ENCODE assay signal across 8 cellular contexts in the genomic region with DNA sequence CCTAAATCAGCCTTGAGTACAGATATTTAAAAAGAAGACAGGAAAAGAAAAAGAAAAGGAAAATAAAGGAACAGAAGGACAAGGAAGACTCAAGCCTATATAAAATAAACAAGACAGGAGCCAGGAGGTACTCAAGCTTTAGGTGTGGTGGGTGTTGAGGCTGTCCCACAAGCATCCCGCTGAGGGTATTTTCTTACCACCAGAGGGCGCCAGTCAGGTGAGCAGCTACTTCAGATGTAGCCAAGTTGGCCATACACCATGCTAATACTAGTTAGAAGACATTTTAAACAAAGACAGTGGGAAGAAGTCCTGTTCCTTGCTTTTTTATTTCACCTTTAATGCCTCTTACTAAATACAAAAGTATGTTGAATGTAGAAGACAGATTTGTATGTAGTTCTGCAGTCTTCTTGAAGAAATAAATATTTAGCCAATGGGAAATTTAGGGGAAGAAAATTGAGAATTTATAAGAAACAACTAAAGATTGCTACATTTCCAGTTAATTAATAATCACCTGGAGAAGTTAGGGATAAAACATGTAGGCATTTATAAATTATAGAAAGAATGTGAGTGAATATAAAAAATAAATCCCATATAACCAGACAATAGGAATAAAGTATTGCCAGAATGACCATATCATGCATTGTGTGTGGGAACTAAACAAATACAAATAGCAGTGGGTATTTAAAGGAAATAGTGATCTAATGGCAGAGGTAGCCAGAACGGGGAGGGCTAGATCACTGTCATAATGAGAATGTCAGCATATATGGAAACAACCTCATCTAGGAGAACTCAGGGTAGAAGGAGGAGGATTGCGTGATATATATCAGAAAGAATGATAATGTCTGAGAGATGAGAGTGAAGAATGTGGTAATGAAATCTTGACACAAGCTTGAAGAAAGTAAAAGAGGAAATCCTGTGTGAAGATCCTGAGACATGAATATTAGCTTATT.
DNase-seq lines count a peak whose midpoint lies in the region; ATAC-seq, FAIRE-seq and TF ChIP-seq lines count a peak whose summit lies in the region.

No MANE protein-coding gene starts in this region.

- no peaks in the 10 kb centered on the region for H3K9me3 ChIP-seq in psoas muscle

- H3K36me3 ChIP-seq in psoas muscle (ENCODE audit: insufficient read depth in 1 of 2, low read depth in 1 of 2) = peaks cover 0 to 6% of the 10 kb centered on the region in 2 donors

- FAIRE-seq in RCC 7860 (lab: Jason Lieb, UNC) = peak; percentile 22

- no peak overlapping the region for H3K27ac ChIP-seq in psoas muscle

- 48 to 50% (median 50%) methylated on average over 4 of the region's 4 CpGs for WGBS in psoas muscle, 3 donors

- DNase-seq in DMS 273 (lab: John Stamatoyannopoulos, UW; ENCODE audit: unreplicated experiment) = peak; percentile 80
- peak; percentile 59 for DNase-seq in RCC 7860 (ENCODE audit: low spot score)
- DNase-seq in activated T-helper 1 cell treated with Interleukin-2 at 50 U/mL for 16 hours (ENCODE audit: low read depth) = peak; percentile 39
- DNase-seq in foreskin melanocyte = peak; percentile 46
- DNase-seq in psoas muscle = peak; percentile 43 to 62
- DNase-seq in mesenteric fat pad (ENCODE audit: low spot score) = no peak

- H3K27me3 ChIP-seq in psoas muscle (ENCODE audit: insufficient read depth in 3 of 3, low read length in 2 of 3) = no peaks in the 10 kb centered on the region

- no peak overlapping the region for H3K4me3 ChIP-seq in psoas muscle

- peak; percentile 73 for TF ChIP-seq CTCF in psoas muscle (IDR thresholded peaks at IDR 0.05)

- no peaks in the 10 kb centered on the region for H3K4me1 ChIP-seq in psoas muscle

- intact Hi-C loops in psoas muscle (cut with DNase I) = loop anchor here in 1 of 2 donors (2.0 kb wide), 1 partner anchor 84 kb away; no protein-coding TSS in a partner anchor

- ATAC-seq in GM19397 (IDR thresholded peaks at IDR 0.05; ENCODE audit: unreplicated experiment) (peak; percentile 92), HG03520 (IDR thresholded peaks at IDR 0.05; ENCODE audit: unreplicated experiment) (peak; percentile 96), psoas muscle (peak in 3 of 4 donors; percentile 69 to 76 (median 72))
